ENCODE assay signal across 1 cellular context in the genomic region with DNA sequence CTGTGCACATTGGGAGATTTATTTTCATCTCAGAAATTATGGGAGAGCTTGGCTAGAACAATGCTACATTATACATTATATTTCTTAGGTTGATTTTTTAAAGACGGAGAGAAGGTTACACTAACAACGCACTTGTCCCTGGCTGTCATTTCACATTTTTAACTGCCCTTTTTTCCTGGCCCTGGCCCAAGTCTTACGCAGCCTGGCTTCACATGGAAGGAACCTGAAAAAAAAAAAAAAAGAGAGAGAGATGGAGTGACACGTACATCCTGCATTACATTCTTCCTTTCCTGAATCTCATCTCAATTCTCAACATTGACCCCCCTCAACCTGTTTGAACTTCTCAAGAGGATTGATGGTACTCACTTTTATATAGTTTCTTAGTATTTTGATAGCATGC.
TF ChIP-seq lines count a peak whose summit lies in the region.

No MANE protein-coding gene starts in this region.

TF ChIP-seq in K562, 482 proteins besides CTCF, POLR2A, EP300 and RAD21:
- TF ChIP-seq ZNF589 (CRISPR knock-in tag; IDR thresholded peaks at IDR 0.05; ENCODE audit: low read depth) (peak; percentile 34; the same call in 1 of the 2 replicates), NFIC (IDR thresholded peaks at IDR 0.05) (peak; percentile 19; the same call in 1 of the 2 replicates), ZNF384 (IDR thresholded peaks at IDR 0.05; ENCODE audit: low read depth, low read length) (peak; percentile 91), MAZ (CRISPR knock-in tag; conservative IDR thresholded peaks at IDR 0.05 in 1 of 2, IDR thresholded peaks at IDR 0.05 in 1 of 2) (0 out of 4 replicates have a peak, but pooled peaks of 1 of the 2 experiments have one; percentile 19)
